ENCODE assay signal across 1 cellular context in the genomic region with DNA sequence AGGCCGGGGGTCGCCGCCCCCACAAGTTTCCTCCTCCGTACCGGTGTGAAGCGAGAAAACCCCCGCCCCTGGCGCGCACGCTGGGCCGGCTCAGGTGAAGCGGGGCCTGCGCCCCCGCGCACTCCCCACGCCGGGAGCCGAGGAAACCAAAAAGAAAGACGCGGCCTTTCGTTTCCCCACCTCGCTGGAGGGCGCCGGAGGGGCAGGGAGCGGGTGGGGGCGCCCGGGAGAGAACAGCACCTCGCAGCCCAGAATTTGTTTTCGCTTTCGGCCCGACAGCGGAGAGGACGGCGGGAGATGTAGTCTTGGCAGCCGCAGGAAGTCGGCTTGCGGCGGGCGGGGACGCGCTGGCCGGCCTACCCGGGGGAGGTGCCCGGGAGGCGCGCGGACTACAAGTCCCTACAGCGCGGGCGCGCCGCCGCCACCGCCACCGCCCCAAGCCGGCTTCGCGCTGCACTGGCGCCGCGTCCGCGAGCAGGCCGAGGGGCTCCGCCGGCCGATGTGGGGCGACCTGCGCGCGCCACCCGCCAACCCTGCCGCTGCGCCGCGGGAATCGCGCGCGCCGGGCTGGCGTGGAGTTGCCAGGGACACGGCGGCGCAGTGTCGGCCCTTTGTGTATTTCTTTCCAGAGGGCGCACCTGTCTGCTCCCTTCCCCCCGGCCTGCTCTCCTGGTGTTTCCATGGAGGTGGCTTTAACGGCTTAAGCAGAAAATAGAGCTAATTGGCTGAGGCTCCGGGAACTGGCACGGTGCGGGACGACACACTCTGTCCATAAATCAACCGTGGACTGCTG.
A peak's percentile ranks its signal among the peaks of the same experiment; 100 is the strongest.
TF ChIP-seq lines count a peak whose summit lies in the region.

A gene with protein sequence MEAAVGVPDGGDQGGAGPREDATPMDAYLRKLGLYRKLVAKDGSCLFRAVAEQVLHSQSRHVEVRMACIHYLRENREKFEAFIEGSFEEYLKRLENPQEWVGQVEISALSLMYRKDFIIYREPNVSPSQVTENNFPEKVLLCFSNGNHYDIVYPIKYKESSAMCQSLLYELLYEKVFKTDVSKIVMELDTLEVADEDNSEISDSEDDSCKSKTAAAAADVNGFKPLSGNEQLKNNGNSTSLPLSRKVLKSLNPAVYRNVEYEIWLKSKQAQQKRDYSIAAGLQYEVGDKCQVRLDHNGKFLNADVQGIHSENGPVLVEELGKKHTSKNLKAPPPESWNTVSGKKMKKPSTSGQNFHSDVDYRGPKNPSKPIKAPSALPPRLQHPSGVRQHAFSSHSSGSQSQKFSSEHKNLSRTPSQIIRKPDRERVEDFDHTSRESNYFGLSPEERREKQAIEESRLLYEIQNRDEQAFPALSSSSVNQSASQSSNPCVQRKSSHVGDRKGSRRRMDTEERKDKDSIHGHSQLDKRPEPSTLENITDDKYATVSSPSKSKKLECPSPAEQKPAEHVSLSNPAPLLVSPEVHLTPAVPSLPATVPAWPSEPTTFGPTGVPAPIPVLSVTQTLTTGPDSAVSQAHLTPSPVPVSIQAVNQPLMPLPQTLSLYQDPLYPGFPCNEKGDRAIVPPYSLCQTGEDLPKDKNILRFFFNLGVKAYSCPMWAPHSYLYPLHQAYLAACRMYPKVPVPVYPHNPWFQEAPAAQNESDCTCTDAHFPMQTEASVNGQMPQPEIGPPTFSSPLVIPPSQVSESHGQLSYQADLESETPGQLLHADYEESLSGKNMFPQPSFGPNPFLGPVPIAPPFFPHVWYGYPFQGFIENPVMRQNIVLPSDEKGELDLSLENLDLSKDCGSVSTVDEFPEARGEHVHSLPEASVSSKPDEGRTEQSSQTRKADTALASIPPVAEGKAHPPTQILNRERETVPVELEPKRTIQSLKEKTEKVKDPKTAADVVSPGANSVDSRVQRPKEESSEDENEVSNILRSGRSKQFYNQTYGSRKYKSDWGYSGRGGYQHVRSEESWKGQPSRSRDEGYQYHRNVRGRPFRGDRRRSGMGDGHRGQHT (minus strand): TSS at position 292 of the 793 bp plus-strand sequence. CDS start 616 bp downstream, outside the sequence.

TF ChIP-seq in K562, 482 proteins besides CTCF, POLR2A, EP300 and RAD21 (continued from another document and continues in another):
- TF ChIP-seq SRF (CRISPR knock-in tag; IDR thresholded peaks at IDR 0.05) (no peak), HDAC3 (IDR thresholded peaks at IDR 0.05; ENCODE audit: borderline replicate concordance, partially characterized antibody) (no peak), MIER1 (IDR thresholded peaks at IDR 0.05; ENCODE audit: low read depth) (no peak), NR2F6 (CRISPR knock-in tag; IDR thresholded peaks at IDR 0.05) (no peak), ERF (CRISPR knock-in tag; IDR thresholded peaks at IDR 0.05) (no peak), SREBF1 (IDR thresholded peaks at IDR 0.05; ENCODE audit: borderline replicate concordance, low read depth, low read length) (no peak), PHF20 (IDR thresholded peaks at IDR 0.05; ENCODE audit: partially characterized antibody) (no peak), LCOR (CRISPR knock-in tag; IDR thresholded peaks at IDR 0.05) (no peak), FOXA3 (CRISPR knock-in tag; conservative IDR thresholded peaks at IDR 0.05 in 1 of 2, IDR thresholded peaks at IDR 0.05 in 1 of 2) (no peak), ZNF174 (CRISPR knock-in tag; IDR thresholded peaks at IDR 0.05) (no peak), ZNF785 (CRISPR knock-in tag; IDR thresholded peaks at IDR 0.05) (no peak), TAF1 (IDR thresholded peaks at IDR 0.05; ENCODE audit: control insufficient read depth, extremely low read depth, insufficient read depth, low read length, severe bottlenecking) (peak; percentile 52), TCF7 (IDR thresholded peaks at IDR 0.05; ENCODE audit: borderline replicate concordance) (no peak), TCF3 (CRISPR knock-in tag; IDR thresholded peaks at IDR 0.05) (no peak), RBM15 (IDR thresholded peaks at IDR 0.05; ENCODE audit: insufficient read depth, low read length) (no peak), RUNX1 (IDR thresholded peaks at IDR 0.05; ENCODE audit: low read depth) (no peak), GATA2 (CRISPR knock-in tag; IDR thresholded peaks at IDR 0.05) (no peak), NEUROD1 (IDR thresholded peaks at IDR 0.05; ENCODE audit: borderline replicate concordance, low read depth, low read length, partially characterized antibody) (peak; percentile 23), SNIP1 (IDR thresholded peaks at IDR 0.05; ENCODE audit: low read depth) (no peak), HCFC1 (IDR thresholded peaks at IDR 0.05; ENCODE audit: low read depth, low read length) (peak; percentile 94), L3MBTL2 (IDR thresholded peaks at IDR 0.05) (peak; percentile 66; the same call in 1 of the 2 replicates), JUN (IDR thresholded peaks at IDR 0.05; ENCODE audit: borderline replicate concordance, low read depth, low read length) (no peak), JUN (CRISPR knock-in tag; IDR thresholded peaks at IDR 0.05; ENCODE audit: borderline replicate concordance) (no peak), HDAC8 (tag; IDR thresholded peaks at IDR 0.05) (no peak), ASH1L (IDR thresholded peaks at IDR 0.05; ENCODE audit: borderline replicate concordance, low read depth, partially characterized antibody) (no peak), NFE2L1 (tag; IDR thresholded peaks at IDR 0.05; ENCODE audit: borderline replicate concordance, low read depth) (no peak), ZNF146 (CRISPR knock-in tag; IDR thresholded peaks at IDR 0.05; ENCODE audit: unreplicated experiment) (no peak), DNMT1 (IDR thresholded peaks at IDR 0.05) (no peak)
- TF ChIP-seq, protein P1, sequence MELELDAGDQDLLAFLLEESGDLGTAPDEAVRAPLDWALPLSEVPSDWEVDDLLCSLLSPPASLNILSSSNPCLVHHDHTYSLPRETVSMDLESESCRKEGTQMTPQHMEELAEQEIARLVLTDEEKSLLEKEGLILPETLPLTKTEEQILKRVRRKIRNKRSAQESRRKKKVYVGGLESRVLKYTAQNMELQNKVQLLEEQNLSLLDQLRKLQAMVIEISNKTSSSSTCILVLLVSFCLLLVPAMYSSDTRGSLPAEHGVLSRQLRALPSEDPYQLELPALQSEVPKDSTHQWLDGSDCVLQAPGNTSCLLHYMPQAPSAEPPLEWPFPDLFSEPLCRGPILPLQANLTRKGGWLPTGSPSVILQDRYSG (tag; conservative IDR thresholded peaks at IDR 0.05; ENCODE audit: low read depth): 0 out of 2 replicates have a peak, but pooled peaks have one; percentile 45
- TF ChIP-seq, protein P2, sequence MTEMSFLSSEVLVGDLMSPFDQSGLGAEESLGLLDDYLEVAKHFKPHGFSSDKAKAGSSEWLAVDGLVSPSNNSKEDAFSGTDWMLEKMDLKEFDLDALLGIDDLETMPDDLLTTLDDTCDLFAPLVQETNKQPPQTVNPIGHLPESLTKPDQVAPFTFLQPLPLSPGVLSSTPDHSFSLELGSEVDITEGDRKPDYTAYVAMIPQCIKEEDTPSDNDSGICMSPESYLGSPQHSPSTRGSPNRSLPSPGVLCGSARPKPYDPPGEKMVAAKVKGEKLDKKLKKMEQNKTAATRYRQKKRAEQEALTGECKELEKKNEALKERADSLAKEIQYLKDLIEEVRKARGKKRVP (CRISPR knock-in tag; IDR thresholded peaks at IDR 0.05): no peak
- TF ChIP-seq, protein P3, sequence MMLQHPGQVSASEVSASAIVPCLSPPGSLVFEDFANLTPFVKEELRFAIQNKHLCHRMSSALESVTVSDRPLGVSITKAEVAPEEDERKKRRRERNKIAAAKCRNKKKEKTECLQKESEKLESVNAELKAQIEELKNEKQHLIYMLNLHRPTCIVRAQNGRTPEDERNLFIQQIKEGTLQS (IDR thresholded peaks at IDR 0.05): no peak
- TF ChIP-seq, protein P3 (CRISPR knock-in tag; conservative IDR thresholded peaks at IDR 0.05): no peak
- TF ChIP-seq, protein P4, sequence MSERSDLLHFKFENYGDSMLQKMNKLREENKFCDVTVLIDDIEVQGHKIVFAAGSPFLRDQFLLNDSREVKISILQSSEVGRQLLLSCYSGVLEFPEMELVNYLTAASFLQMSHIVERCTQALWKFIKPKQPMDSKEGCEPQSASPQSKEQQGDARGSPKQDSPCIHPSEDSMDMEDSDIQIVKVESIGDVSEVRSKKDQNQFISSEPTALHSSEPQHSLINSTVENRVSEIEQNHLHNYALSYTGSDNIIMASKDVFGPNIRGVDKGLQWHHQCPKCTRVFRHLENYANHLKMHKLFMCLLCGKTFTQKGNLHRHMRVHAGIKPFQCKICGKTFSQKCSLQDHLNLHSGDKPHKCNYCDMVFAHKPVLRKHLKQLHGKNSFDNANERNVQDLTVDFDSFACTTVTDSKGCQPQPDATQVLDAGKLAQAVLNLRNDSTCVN (CRISPR knock-in tag; IDR thresholded peaks at IDR 0.05): no peak
- TF ChIP-seq, protein P5, sequence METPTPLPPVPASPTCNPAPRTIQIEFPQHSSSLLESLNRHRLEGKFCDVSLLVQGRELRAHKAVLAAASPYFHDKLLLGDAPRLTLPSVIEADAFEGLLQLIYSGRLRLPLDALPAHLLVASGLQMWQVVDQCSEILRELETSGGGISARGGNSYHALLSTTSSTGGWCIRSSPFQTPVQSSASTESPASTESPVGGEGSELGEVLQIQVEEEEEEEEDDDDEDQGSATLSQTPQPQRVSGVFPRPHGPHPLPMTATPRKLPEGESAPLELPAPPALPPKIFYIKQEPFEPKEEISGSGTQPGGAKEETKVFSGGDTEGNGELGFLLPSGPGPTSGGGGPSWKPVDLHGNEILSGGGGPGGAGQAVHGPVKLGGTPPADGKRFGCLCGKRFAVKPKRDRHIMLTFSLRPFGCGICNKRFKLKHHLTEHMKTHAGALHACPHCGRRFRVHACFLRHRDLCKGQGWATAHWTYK (CRISPR knock-in tag; IDR thresholded peaks at IDR 0.05): no peak
- TF ChIP-seq, protein P6, sequence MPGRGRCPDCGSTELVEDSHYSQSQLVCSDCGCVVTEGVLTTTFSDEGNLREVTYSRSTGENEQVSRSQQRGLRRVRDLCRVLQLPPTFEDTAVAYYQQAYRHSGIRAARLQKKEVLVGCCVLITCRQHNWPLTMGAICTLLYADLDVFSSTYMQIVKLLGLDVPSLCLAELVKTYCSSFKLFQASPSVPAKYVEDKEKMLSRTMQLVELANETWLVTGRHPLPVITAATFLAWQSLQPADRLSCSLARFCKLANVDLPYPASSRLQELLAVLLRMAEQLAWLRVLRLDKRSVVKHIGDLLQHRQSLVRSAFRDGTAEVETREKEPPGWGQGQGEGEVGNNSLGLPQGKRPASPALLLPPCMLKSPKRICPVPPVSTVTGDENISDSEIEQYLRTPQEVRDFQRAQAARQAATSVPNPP (IDR thresholded peaks at IDR 0.05; ENCODE audit: borderline replicate concordance, insufficient read depth, insufficient read length): no peak
- TF ChIP-seq, protein P7, sequence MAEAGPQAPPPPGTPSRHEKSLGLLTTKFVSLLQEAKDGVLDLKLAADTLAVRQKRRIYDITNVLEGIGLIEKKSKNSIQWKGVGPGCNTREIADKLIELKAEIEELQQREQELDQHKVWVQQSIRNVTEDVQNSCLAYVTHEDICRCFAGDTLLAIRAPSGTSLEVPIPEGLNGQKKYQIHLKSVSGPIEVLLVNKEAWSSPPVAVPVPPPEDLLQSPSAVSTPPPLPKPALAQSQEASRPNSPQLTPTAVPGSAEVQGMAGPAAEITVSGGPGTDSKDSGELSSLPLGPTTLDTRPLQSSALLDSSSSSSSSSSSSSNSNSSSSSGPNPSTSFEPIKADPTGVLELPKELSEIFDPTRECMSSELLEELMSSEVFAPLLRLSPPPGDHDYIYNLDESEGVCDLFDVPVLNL (CRISPR knock-in tag; IDR thresholded peaks at IDR 0.05; ENCODE audit: low read depth): 0 out of 2 replicates have a peak, but pooled peaks have one; percentile 45
- TF ChIP-seq, protein P8, sequence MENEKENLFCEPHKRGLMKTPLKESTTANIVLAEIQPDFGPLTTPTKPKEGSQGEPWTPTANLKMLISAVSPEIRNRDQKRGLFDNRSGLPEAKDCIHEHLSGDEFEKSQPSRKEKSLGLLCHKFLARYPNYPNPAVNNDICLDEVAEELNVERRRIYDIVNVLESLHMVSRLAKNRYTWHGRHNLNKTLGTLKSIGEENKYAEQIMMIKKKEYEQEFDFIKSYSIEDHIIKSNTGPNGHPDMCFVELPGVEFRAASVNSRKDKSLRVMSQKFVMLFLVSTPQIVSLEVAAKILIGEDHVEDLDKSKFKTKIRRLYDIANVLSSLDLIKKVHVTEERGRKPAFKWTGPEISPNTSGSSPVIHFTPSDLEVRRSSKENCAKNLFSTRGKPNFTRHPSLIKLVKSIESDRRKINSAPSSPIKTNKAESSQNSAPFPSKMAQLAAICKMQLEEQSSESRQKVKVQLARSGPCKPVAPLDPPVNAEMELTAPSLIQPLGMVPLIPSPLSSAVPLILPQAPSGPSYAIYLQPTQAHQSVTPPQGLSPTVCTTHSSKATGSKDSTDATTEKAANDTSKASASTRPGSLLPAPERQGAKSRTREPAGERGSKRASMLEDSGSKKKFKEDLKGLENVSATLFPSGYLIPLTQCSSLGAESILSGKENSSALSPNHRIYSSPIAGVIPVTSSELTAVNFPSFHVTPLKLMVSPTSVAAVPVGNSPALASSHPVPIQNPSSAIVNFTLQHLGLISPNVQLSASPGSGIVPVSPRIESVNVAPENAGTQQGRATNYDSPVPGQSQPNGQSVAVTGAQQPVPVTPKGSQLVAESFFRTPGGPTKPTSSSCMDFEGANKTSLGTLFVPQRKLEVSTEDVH (IDR thresholded peaks at IDR 0.05; ENCODE audit: low read depth, partially characterized antibody): no peak
- TF ChIP-seq, protein P9, sequence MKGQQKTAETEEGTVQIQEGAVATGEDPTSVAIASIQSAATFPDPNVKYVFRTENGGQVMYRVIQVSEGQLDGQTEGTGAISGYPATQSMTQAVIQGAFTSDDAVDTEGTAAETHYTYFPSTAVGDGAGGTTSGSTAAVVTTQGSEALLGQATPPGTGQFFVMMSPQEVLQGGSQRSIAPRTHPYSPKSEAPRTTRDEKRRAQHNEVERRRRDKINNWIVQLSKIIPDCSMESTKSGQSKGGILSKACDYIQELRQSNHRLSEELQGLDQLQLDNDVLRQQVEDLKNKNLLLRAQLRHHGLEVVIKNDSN (CRISPR knock-in tag; IDR thresholded peaks at IDR 0.05): no peak
- TF ChIP-seq, protein P10, sequence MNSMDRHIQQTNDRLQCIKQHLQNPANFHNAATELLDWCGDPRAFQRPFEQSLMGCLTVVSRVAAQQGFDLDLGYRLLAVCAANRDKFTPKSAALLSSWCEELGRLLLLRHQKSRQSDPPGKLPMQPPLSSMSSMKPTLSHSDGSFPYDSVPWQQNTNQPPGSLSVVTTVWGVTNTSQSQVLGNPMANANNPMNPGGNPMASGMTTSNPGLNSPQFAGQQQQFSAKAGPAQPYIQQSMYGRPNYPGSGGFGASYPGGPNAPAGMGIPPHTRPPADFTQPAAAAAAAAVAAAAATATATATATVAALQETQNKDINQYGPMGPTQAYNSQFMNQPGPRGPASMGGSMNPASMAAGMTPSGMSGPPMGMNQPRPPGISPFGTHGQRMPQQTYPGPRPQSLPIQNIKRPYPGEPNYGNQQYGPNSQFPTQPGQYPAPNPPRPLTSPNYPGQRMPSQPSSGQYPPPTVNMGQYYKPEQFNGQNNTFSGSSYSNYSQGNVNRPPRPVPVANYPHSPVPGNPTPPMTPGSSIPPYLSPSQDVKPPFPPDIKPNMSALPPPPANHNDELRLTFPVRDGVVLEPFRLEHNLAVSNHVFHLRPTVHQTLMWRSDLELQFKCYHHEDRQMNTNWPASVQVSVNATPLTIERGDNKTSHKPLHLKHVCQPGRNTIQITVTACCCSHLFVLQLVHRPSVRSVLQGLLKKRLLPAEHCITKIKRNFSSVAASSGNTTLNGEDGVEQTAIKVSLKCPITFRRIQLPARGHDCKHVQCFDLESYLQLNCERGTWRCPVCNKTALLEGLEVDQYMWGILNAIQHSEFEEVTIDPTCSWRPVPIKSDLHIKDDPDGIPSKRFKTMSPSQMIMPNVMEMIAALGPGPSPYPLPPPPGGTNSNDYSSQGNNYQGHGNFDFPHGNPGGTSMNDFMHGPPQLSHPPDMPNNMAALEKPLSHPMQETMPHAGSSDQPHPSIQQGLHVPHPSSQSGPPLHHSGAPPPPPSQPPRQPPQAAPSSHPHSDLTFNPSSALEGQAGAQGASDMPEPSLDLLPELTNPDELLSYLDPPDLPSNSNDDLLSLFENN (IDR thresholded peaks at IDR 0.05; ENCODE audit: low read depth in 2 of 2, low read length in 2 of 2): no peak
